8 cellular contexts compared by ENCODE assay signal in genomic region chr14:99389171-99389826, GRCh38.
DNase-seq lines count a peak whose midpoint lies in the region; ATAC-seq, FAIRE-seq and TF ChIP-seq lines count a peak whose summit lies in the region.

No MANE protein-coding gene starts in this region.

- POLR2A ChIA-PET in GM12878 (lab: Charles Lee) = no interaction called here
- POLR2A ChIA-PET in HepG2 (lab: Yijun Ruan, JAX) = no interaction called here

- WGBS in GM12878 (ENCODE audit: insufficient coverage, insufficient replicate concordance, low lambda C conversion rate, missing lambda C conversion rate) = 45% methylated on average over 24 of the region's 24 CpGs
- WGBS in HepG2 (ENCODE audit: low lambda C conversion rate) = 32% methylated on average over 15 of the region's 24 CpGs

- H3K79me2 ChIP-seq in GM12878 (ENCODE audit: control insufficient read depth, insufficient read depth, low read length) (no peaks in the 10 kb centered on the region), HepG2 (ENCODE audit: insufficient read depth, low read length) (no peaks in the 10 kb centered on the region)

- H2AFZ ChIP-seq in GM12878 (ENCODE audit: control insufficient read depth, low read depth, low read length) (peak overlapping the region; percentile 44; the same call in 1 of the 2 replicates), HepG2 (ENCODE audit: low read length) (no peak overlapping the region)

- H3K27me3 ChIP-seq in H7 (ENCODE audit: control insufficient read depth, insufficient read depth, low read length) = no peaks in the 10 kb centered on the region
- H3K27me3 ChIP-seq in GM12878 (replicated peaks in 1 of 2; ENCODE audit: control insufficient read depth in 2 of 2, insufficient read depth in 2 of 2, low read length in 1 of 2) = peaks cover 0 to 3% of the 10 kb centered on the region in 2 experiments; a peak in 1 of 4 replicates
- H3K27me3 ChIP-seq in HepG2 (ENCODE audit: control insufficient read depth in 1 of 2, insufficient read depth in 2 of 2, low read length in 2 of 2) = peaks cover 3 to 18% of the 10 kb centered on the region in 2 experiments; a peak in 4 of 5 replicates

- H3K27ac ChIP-seq in GM12878 (ENCODE audit: control insufficient read depth, insufficient read depth) (no peak overlapping the region), HepG2 (ENCODE audit: extremely low read length, insufficient read depth, low read length) (no peak overlapping the region)

- TF ChIP-seq CTCF in D721Med (IDR thresholded peaks at IDR 0.05; ENCODE audit: insufficient read depth, missing control alignments) (peak; percentile 69), GM12878 (IDR thresholded peaks at IDR 0.05 in 2 of 3, conservative IDR thresholded peaks at IDR 0.05 in 1 of 3; ENCODE audit: control insufficient read depth in 2 of 3, extremely low read depth in 1 of 3, insufficient read depth in 1 of 3, low read depth in 3 of 3, low read length in 3 of 3) (peak; percentile 62 to 88 (median 65)), HepG2 (CRISPR knock-in tag; IDR thresholded peaks at IDR 0.05) (no peak; the same call in none of the 2 replicates)

- H3K4me3 ChIP-seq in H7 (ENCODE audit: insufficient read depth, low read depth, low read length) = no peak overlapping the region
- no peak overlapping the region for H3K4me3 ChIP-seq in GM12878
- H3K4me3 ChIP-seq in HepG2 (replicated peaks in 1 of 3; ENCODE audit: insufficient read depth in 1 of 3, low read depth in 2 of 3, low read length in 3 of 3) = peak overlapping the region in 1 of 3 experiments; percentile 40; a peak in 1 of 6 replicates

- CTCF ChIA-PET in GM12878 (lab: Yijun Ruan, JAX) = interaction anchor here (0.6 to 11.5 kb wide), 20 partner anchors 9 to 387 kb away, joined by 3 to 233 read pairs (median 5); partner anchors contain the start of gene SETD3
- CTCF ChIA-PET in HepG2 (lab: Yijun Ruan, JAX; ENCODE audit: low intra/inter-chr PET ratio, low total read pairs) = interaction anchor here (3.5 kb wide), 1 partner anchor 26 kb away, joined by 21 read pairs; no protein-coding TSS in a partner anchor

- TF ChIP-seq EP300 in GM12878 (IDR thresholded peaks at IDR 0.05; ENCODE audit: borderline replicate concordance in 1 of 2, control insufficient read depth in 1 of 2, low read depth in 2 of 2, low read length in 2 of 2) (no peak), HepG2 (IDR thresholded peaks at IDR 0.05; ENCODE audit: low read depth in 2 of 2, low read length in 2 of 2) (no peak), HepG2 (CRISPR knock-in tag; IDR thresholded peaks at IDR 0.05; ENCODE audit: borderline replicate concordance) (no peak)

- BruUV-seq in GM12878 (replicated peaks; lab: Mats Ljungman, UMichigan) (no TSS peak), HepG2 (replicated peaks; lab: Mats Ljungman, UMichigan) (no TSS peak)

- H3K36me3 ChIP-seq in H7 (replicated peaks; ENCODE audit: control insufficient read depth, insufficient read depth, low read length) = 0 out of 2 replicates have a peak, but pooled peaks cover 2% of the 10 kb centered on the region
- H3K36me3 ChIP-seq in GM12878 (ENCODE audit: control insufficient read depth in 2 of 2, insufficient read depth in 2 of 2, low read length in 1 of 2) = no peaks in the 10 kb centered on the region
- no peaks in the 10 kb centered on the region for H3K36me3 ChIP-seq in HepG2 (replicated peaks in 1 of 2; ENCODE audit: control insufficient read depth in 1 of 2, insufficient read depth in 2 of 2, low read length in 2 of 2)

- ATAC-seq in GM12878 (peak; percentile 86), HepG2 (peak; percentile 83), GM19467 (IDR thresholded peaks at IDR 0.05; ENCODE audit: unreplicated experiment) (no peak)

- TF ChIP-seq POLR2A in GM12878 (IDR thresholded peaks at IDR 0.05; ENCODE audit: low read depth, low read length) (no peak), HepG2 (IDR thresholded peaks at IDR 0.05; ENCODE audit: insufficient read depth in 1 of 2, low read depth in 2 of 2, low read length in 2 of 2) (no peak)

- TF ChIP-seq RAD21 in GM12878 (IDR thresholded peaks at IDR 0.05; ENCODE audit: insufficient read depth, low read depth, low read length) (peak; percentile 37), HepG2 (CRISPR knock-in tag; IDR thresholded peaks at IDR 0.05) (no peak)

- H4K20me1 ChIP-seq in GM12878 (ENCODE audit: control insufficient read depth, insufficient read depth) = no peaks in the 10 kb centered on the region
- no peaks in the 10 kb centered on the region for H4K20me1 ChIP-seq in HepG2 (ENCODE audit: insufficient read depth, low read length)

- RAD21 ChIA-PET in GM12878 (lab: Charles Lee; ENCODE audit: unreplicated experiment) = interaction anchor here (0.7 to 2.7 kb wide), 4 partner anchors 23 to 112 kb away, joined by 3 to 20 read pairs (median 3); no protein-coding TSS in a partner anchor

- 0 out of 2 replicates have a peak overlapping the region, but pooled peaks have one; percentile 30 for H3K4me2 ChIP-seq in GM12878 (ENCODE audit: control insufficient read depth, insufficient read depth)
- peak overlapping the region; percentile 51; the same call in 1 of the 2 replicates for H3K4me2 ChIP-seq in HepG2 (ENCODE audit: low read depth, low read length)

- SMC1A ChIA-PET in GM12878 (lab: Charles Lee; ENCODE audit: uncharacterized antibody, unreplicated experiment) = interaction anchor here (0.6 to 2.6 kb wide), 7 partner anchors 12 to 113 kb away, joined by 3 to 22 read pairs (median 3); no protein-coding TSS in a partner anchor

- H3K9me3 ChIP-seq in GM12878 (replicated peaks; ENCODE audit: control insufficient read depth, insufficient read depth, low read length) = no peaks in the 10 kb centered on the region
- no peaks in the 10 kb centered on the region for H3K9me3 ChIP-seq in HepG2 (ENCODE audit: low read length)

- FAIRE-seq in D721Med (lab: Jason Lieb, UNC) = no peak
- no peak for FAIRE-seq in GM12878 (lab: Jason Lieb, UNC)
- FAIRE-seq in HepG2 (lab: Jason Lieb, UNC) = no peak

- in situ Hi-C loops in GM12878 (cut with MboI) = no loop called here
- in situ Hi-C loops in HepG2 (cut with HindIII; ENCODE audit: extremely low pct_ligation_motif_present, low pct_unique_long_range_greater_than_20kb) = no loop called here

- DNase-seq in D721Med (ENCODE audit: insufficient read length, low spot score) (peak; percentile 71), H7 (peak; percentile 96), RPMI7951 (ENCODE audit: low read depth) (peak; percentile 23), GM12878 (ENCODE audit: low read depth, low spot score) (no peak), HepG2 (ENCODE audit: low spot score) (peak; percentile 21), superior temporal gyrus (ENCODE audit: extremely low spot score) (peak; percentile 22), NCI-H1105 treated with DMSO at 0.1 percent for 48 hours (lab: John Stamatoyannopoulos, UW) (no peak)

- H3K4me1 ChIP-seq in GM12878 (ENCODE audit: control insufficient read depth, insufficient read depth, low read length) = peaks cover 4% of the 10 kb centered on the region
- H3K4me1 ChIP-seq in HepG2 (ENCODE audit: insufficient read depth, low read length) = peaks cover 20% of the 10 kb centered on the region

- H3K9ac ChIP-seq in GM12878 (ENCODE audit: control insufficient read depth, insufficient read depth, low read length) (no peak overlapping the region), HepG2 (ENCODE audit: insufficient read depth, low read depth, low read length) (no peak overlapping the region)

- intact Hi-C loops in GM12878 (cut with micrococcal nuclease; ENCODE audit: unreplicated experiment) (loop anchor here (1.0 kb wide), 1 partner anchor 26 kb away; no protein-coding TSS in a partner anchor), HepG2 (cut with micrococcal nuclease; ENCODE audit: unreplicated experiment) (loop anchor here (1.0 kb wide), 1 partner anchor 26 kb away; no protein-coding TSS in a partner anchor)

TF ChIP-seq in GM12878, 131 proteins besides CTCF, POLR2A, EP300 and RAD21 (continues in another document):
- TF ChIP-seq NFYA (IDR thresholded peaks at IDR 0.05; ENCODE audit: borderline replicate concordance, low read depth, low read length) (no peak), IKZF1 (conservative IDR thresholded peaks at IDR 0.05) (peak; percentile 76), RELA (IDR thresholded peaks at IDR 0.05; ENCODE audit: borderline replicate concordance, partially characterized antibody) (peak; percentile 58), NR2F1 (conservative IDR thresholded peaks at IDR 0.05) (0 out of 2 replicates have a peak, but pooled peaks have one; percentile 30), RB1 (IDR thresholded peaks at IDR 0.05; ENCODE audit: borderline replicate concordance) (no peak), TCF3 (IDR thresholded peaks at IDR 0.05; ENCODE audit: borderline replicate concordance, insufficient read depth, low read depth, low read length) (no peak), SMC3 (IDR thresholded peaks at IDR 0.05; ENCODE audit: borderline replicate concordance, low read length) (peak; percentile 52), MEF2B (IDR thresholded peaks at IDR 0.05; ENCODE audit: partially characterized antibody, poor library complexity, severe bottlenecking) (peak; percentile 67)

TF ChIP-seq in HepG2, 621 proteins besides CTCF, POLR2A, EP300 and RAD21 (continues in another document):
- TF ChIP-seq, protein P1, sequence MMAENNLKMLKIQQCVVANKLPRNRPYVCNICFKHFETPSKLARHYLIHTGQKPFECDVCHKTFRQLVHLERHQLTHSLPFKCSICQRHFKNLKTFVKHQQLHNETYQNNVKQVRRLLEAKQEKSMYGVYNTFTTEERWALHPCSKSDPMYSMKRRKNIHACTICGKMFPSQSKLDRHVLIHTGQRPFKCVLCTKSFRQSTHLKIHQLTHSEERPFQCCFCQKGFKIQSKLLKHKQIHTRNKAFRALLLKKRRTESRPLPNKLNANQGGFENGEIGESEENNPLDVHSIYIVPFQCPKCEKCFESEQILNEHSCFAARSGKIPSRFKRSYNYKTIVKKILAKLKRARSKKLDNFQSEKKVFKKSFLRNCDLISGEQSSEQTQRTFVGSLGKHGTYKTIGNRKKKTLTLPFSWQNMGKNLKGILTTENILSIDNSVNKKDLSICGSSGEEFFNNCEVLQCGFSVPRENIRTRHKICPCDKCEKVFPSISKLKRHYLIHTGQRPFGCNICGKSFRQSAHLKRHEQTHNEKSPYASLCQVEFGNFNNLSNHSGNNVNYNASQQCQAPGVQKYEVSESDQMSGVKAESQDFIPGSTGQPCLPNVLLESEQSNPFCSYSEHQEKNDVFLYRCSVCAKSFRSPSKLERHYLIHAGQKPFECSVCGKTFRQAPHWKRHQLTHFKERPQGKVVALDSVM (CRISPR knock-in tag; IDR thresholded peaks at IDR 0.05) = 0 out of 2 replicates have a peak, but pooled peaks have one; percentile 23
- TF ChIP-seq ZFP41 (CRISPR knock-in tag; IDR thresholded peaks at IDR 0.05; ENCODE audit: borderline replicate concordance) (no peak), ZNF207 (IDR thresholded peaks at IDR 0.05; ENCODE audit: borderline replicate concordance) (no peak), ZNF839 (CRISPR knock-in tag; IDR thresholded peaks at IDR 0.05; ENCODE audit: borderline replicate concordance) (no peak), THYN1 (CRISPR knock-in tag; IDR thresholded peaks at IDR 0.05; ENCODE audit: borderline replicate concordance, low read depth) (no peak), ZZZ3 (CRISPR knock-in tag; IDR thresholded peaks at IDR 0.05; ENCODE audit: borderline replicate concordance) (no peak), NFKB2 (CRISPR knock-in tag; IDR thresholded peaks at IDR 0.05; ENCODE audit: borderline replicate concordance) (no peak), KAT8 (CRISPR knock-in tag; IDR thresholded peaks at IDR 0.05) (no peak), ATM (IDR thresholded peaks at IDR 0.05; ENCODE audit: borderline replicate concordance) (no peak)

Comparison
In these comparisons a context has a peak if more than half of its experiments do, and no peak if none do; other contexts are left out.
1. DNase-seq: peak in D721Med (single experiment), H7 (single experiment), RPMI7951 (single experiment), HepG2 (single experiment) and superior temporal gyrus (single experiment); none in GM12878 (single experiment) and NCI-H1105 treated with DMSO at 0.1 percent for 48 hours (single experiment).